8 cellular contexts compared by ENCODE assay signal in the genomic region with DNA sequence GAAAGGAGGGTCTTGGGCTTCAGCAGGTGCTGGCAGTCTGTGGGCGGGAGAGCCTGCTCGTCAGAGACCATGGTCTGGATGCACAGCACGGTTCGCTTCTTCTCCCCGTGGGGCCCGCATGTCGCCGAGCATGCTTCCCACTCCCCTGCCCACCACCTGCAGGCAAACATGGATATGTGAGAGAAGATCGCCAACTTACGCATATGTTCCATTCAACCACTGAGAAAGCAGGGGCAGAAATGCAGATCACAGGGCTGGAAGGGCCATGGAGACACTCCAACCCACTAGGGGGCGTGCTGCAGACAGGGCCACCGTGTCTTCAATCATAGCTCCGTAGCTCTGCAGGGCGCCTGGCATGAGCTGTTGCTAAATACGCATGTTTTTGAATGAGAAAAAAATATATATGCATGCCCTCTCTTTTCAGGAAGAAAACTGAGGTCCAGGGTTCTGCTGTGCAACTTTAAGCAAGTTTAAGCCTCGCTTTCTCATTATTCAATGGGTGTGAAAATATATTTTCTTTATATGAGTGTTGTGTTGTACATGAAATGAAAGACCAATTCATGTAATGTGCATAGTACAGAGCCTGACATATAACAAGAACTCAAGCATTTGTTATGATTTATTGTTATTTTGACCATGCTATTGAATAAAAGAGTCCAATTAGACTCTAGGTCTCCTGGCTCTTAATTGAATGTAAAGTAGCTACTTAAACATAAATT.
DNase-seq lines count a peak whose midpoint lies in the region; ATAC-seq and TF ChIP-seq lines count a peak whose summit lies in the region.

No MANE protein-coding gene starts in this region.

- no peak overlapping the region for H3K27ac Mint-ChIP-seq in activated CD4-positive, alpha-beta T cell treated with anti-CD3 and anti-CD28 coated beads for 36 hours

- no peaks in the 10 kb centered on the region for H3K79me2 ChIP-seq in fibroblast of lung (ENCODE audit: control insufficient read depth, insufficient read depth, low read length)

- H3K9me3 ChIP-seq in cardiac muscle cell (ENCODE audit: low read depth) = no peaks in the 10 kb centered on the region
- H3K9me3 ChIP-seq in fibroblast of lung (ENCODE audit: control insufficient read depth, insufficient read depth, low read depth, low read length) = no peaks in the 10 kb centered on the region
- H3K9me3 ChIP-seq in aorta (ENCODE audit: control insufficient read depth, low read length) = no peaks in the 10 kb centered on the region

- H4K20me1 ChIP-seq in fibroblast of lung (ENCODE audit: control insufficient read depth, extremely low read depth, insufficient read depth, low read length) = no peaks in the 10 kb centered on the region

- intact Hi-C loops in Right ventricle myocardium inferior (cut with DNase I) = no loop called here
- intact Hi-C loops in activated CD4-positive, alpha-beta T cell treated with anti-CD3 and anti-CD28 coated beads for 36 hours (cut with DNase I, micrococcal nuclease) = loop anchor here (1.0 to 10.0 kb wide), 5 partner anchors 154 to 876 kb away; no protein-coding TSS in a partner anchor
- intact Hi-C loops in aorta (cut with DNase I) = loop anchor here in 1 of 2 donors (10.0 kb wide), 1 partner anchor 114 kb away; no protein-coding TSS in a partner anchor

- DNase-seq in cardiac muscle cell (ENCODE audit: low read depth in 1 of 2, low spot score in 1 of 2) (peak; percentile 13 to 46), Right ventricle myocardium inferior (ENCODE audit: missing footprints) (no peak), HuH-7.5 (ENCODE audit: low spot score) (peak; percentile 44), fibroblast of lung (ENCODE audit: low read depth in 2 of 2) (no peak), aorta (no peak)
- DNase-seq in activated CD4-positive, alpha-beta T cell treated with anti-CD3 and anti-CD28 coated beads for 36 hours = peak; percentile 74
- peak in 2 of 3 experiments; percentile 6 to 33 for DNase-seq in stimulated activated CD4-positive, alpha-beta T cell treated with anti-CD3 and anti-CD28 coated beads, TNF-alpha, amount 100 ng/mL, for 24 hours (ENCODE audit: low read depth in 3 of 3)

- H3K27ac ChIP-seq in cardiac muscle cell = no peak overlapping the region
- no peak overlapping the region for H3K27ac ChIP-seq in fibroblast of lung (ENCODE audit: insufficient read depth, low read length)
- H3K27ac ChIP-seq in aorta (ENCODE audit: low read depth in 1 of 2, low read length in 2 of 2) = no peak overlapping the region

- 79 to 83% methylated on average over 16 of the region's 16 CpGs for WGBS in aorta, 2 donors

- no peak overlapping the region for H3K4me3 ChIP-seq in cardiac muscle cell
- H3K4me3 ChIP-seq in fibroblast of lung (replicated peaks in 1 of 4; ENCODE audit: control extremely low read depth in 1 of 4, insufficient read depth in 1 of 4, low read depth in 3 of 4, low read length in 4 of 4) = no peak overlapping the region
- no peak overlapping the region for H3K4me3 ChIP-seq in aorta (ENCODE audit: low read length in 2 of 2)

- ATAC-seq in Right ventricle myocardium inferior (no peak), aorta (ENCODE audit: low FRiP score) (no peak), GM19463 (IDR thresholded peaks at IDR 0.05; ENCODE audit: unreplicated experiment) (no peak)
- peak; percentile 69 for ATAC-seq in activated CD4-positive, alpha-beta T cell treated with anti-CD3 and anti-CD28 coated beads for 36 hours

- CTCF ChIA-PET in activated CD4-positive, alpha-beta T cell treated with anti-CD3 and anti-CD28 coated beads for 36 hours (lab: Charles Lee) = interaction anchor here (0.5 to 2.6 kb wide), 13 partner anchors 9 to 881 kb away, joined by 3 to 26 read pairs (median 4); a partner anchor contains a TSS

- POLR2A ChIA-PET in activated CD4-positive, alpha-beta T cell treated with anti-CD3 and anti-CD28 coated beads for 36 hours (lab: Charles Lee) = interaction anchor here (0.6 kb wide), 1 partner anchor 96 kb away, joined by 3 read pairs; no protein-coding TSS in a partner anchor

- no peaks in the 10 kb centered on the region for H3K4me1 Mint-ChIP-seq in activated CD4-positive, alpha-beta T cell treated with anti-CD3 and anti-CD28 coated beads for 36 hours

- TF ChIP-seq CTCF in cardiac muscle cell (IDR thresholded peaks at IDR 0.05; ENCODE audit: low read depth, low read length) (peak; percentile 42), fibroblast of lung (conservative IDR thresholded peaks at IDR 0.05 in 1 of 2, IDR thresholded peaks at IDR 0.05 in 1 of 2; ENCODE audit: low read depth in 1 of 2, low read length in 2 of 2) (peak; percentile 15 to 53)

- H3K27me3 ChIP-seq in cardiac muscle cell = no peaks in the 10 kb centered on the region
- H3K27me3 ChIP-seq in fibroblast of lung (ENCODE audit: control insufficient read depth, insufficient read depth, low read length) = no peaks in the 10 kb centered on the region
- H3K27me3 ChIP-seq in aorta (ENCODE audit: control insufficient read depth in 1 of 2, insufficient read depth in 2 of 2, low read length in 1 of 2) = no peaks in the 10 kb centered on the region

- peaks cover 4% of the 10 kb centered on the region for H3K27me3 Mint-ChIP-seq in activated CD4-positive, alpha-beta T cell treated with anti-CD3 and anti-CD28 coated beads for 36 hours

- no peak overlapping the region for H3K4me3 Mint-ChIP-seq in activated CD4-positive, alpha-beta T cell treated with anti-CD3 and anti-CD28 coated beads for 36 hours

- H3K4me1 ChIP-seq in cardiac muscle cell (ENCODE audit: low read depth) (no peaks in the 10 kb centered on the region), fibroblast of lung (ENCODE audit: control insufficient read depth, extremely low read depth, insufficient read depth, low read length) (no peaks in the 10 kb centered on the region), aorta (ENCODE audit: control insufficient read depth in 1 of 2, insufficient read depth in 2 of 2, low read length in 2 of 2) (no peaks in the 10 kb centered on the region)

- peaks cover 13% of the 10 kb centered on the region for H3K36me3 ChIP-seq in cardiac muscle cell
- H3K36me3 ChIP-seq in fibroblast of lung (ENCODE audit: control insufficient read depth, insufficient read depth, low read length) = peaks cover 3% of the 10 kb centered on the region
- H3K36me3 ChIP-seq in aorta (ENCODE audit: control insufficient read depth in 1 of 2, insufficient read depth in 2 of 2, low read length in 1 of 2) = no peaks in the 10 kb centered on the region

- H3K9me3 Mint-ChIP-seq in activated CD4-positive, alpha-beta T cell treated with anti-CD3 and anti-CD28 coated beads for 36 hours (ENCODE audit: low read depth) = no peaks in the 10 kb centered on the region

- H3K9ac ChIP-seq in fibroblast of lung (ENCODE audit: insufficient read depth, low read length) = no peak overlapping the region

- no peak overlapping the region for H3K4me2 ChIP-seq in fibroblast of lung (ENCODE audit: extremely low read depth, insufficient read depth, low read length)

- no peak overlapping the region for H2AFZ ChIP-seq in fibroblast of lung (ENCODE audit: low read length)

- no peaks in the 10 kb centered on the region for H3K36me3 Mint-ChIP-seq in activated CD4-positive, alpha-beta T cell treated with anti-CD3 and anti-CD28 coated beads for 36 hours (ENCODE audit: low read depth)

Comparison
In these comparisons a context has a peak if more than half of its experiments do, and no peak if none do; other contexts are left out.
1. DNase-seq: peak in cardiac muscle cell (2 of 2), HuH-7.5 (single experiment), activated CD4-positive, alpha-beta T cell treated with anti-CD3 and anti-CD28 coated beads for 36 hours (single experiment) and stimulated activated CD4-positive, alpha-beta T cell treated with anti-CD3 and anti-CD28 coated beads, TNF-alpha, amount 100 ng/mL, for 24 hours (2 of 3); none in Right ventricle myocardium inferior (single experiment), fibroblast of lung (0 of 2) and aorta (0 of 2).